1 cellular context compared by ENCODE assay signal in genomic region chr1:109148838-109149555, GRCh38.
TF ChIP-seq lines count a peak whose summit lies in the region.

No MANE protein-coding gene starts in this region.

TF ChIP-seq in K562, 482 proteins besides CTCF, POLR2A, EP300 and RAD21 (continued from another document):
- TF ChIP-seq ZNF398 (CRISPR knock-in tag; IDR thresholded peaks at IDR 0.05), result no peak
- no peak for TF ChIP-seq ZC3H11A (IDR thresholded peaks at IDR 0.05; ENCODE audit: low read depth, low read length)
- TF ChIP-seq ADNP (tag; IDR thresholded peaks at IDR 0.05), result no peak
- TF ChIP-seq HDAC2 (IDR thresholded peaks at IDR 0.05), result peak; percentile 82
- TF ChIP-seq CUX1 (CRISPR knock-in tag; IDR thresholded peaks at IDR 0.05), result peak; percentile 71; the same call in 1 of the 2 replicates
- TF ChIP-seq KDM1A (IDR thresholded peaks at IDR 0.05), result peak; percentile 98
- no peak for TF ChIP-seq ZC3H8 (IDR thresholded peaks at IDR 0.05)
- TF ChIP-seq NFE2 (IDR thresholded peaks at IDR 0.05; ENCODE audit: low read depth), result peak; percentile 39; the same call in 1 of the 2 replicates
- TF ChIP-seq TCFL5 (CRISPR knock-in tag; conservative IDR thresholded peaks at IDR 0.05), result no peak
- no peak for TF ChIP-seq FOXP4 (CRISPR knock-in tag; IDR thresholded peaks at IDR 0.05; ENCODE audit: borderline replicate concordance)
- peak; percentile 70 for TF ChIP-seq DPF2 (IDR thresholded peaks at IDR 0.05)
- TF ChIP-seq CBFA2T2 (conservative IDR thresholded peaks at IDR 0.05), result peak; percentile 85
- peak; percentile 72 for TF ChIP-seq SMARCA4 (IDR thresholded peaks at IDR 0.05)
- no peak for TF ChIP-seq MIER1 (IDR thresholded peaks at IDR 0.05; ENCODE audit: low read depth)
- TF ChIP-seq E2F4 (CRISPR knock-in tag; IDR thresholded peaks at IDR 0.05; ENCODE audit: low read depth), result no peak
- no peak for TF ChIP-seq ZC3H4 (CRISPR knock-in tag; IDR thresholded peaks at IDR 0.05; ENCODE audit: borderline replicate concordance)
- TF ChIP-seq ZNF277 (CRISPR knock-in tag; IDR thresholded peaks at IDR 0.05; ENCODE audit: borderline replicate concordance), result no peak
- no peak for TF ChIP-seq CTBP1 (IDR thresholded peaks at IDR 0.05; ENCODE audit: borderline replicate concordance)
- TF ChIP-seq ZNF395 (CRISPR knock-in tag; IDR thresholded peaks at IDR 0.05), result peak; percentile 77
- peak; percentile 49 for TF ChIP-seq GATA2 (CRISPR knock-in tag; IDR thresholded peaks at IDR 0.05)
- TF ChIP-seq CBFA2T3 (IDR thresholded peaks at IDR 0.05), result peak; percentile 91
- no peak for TF ChIP-seq CHAMP1 (IDR thresholded peaks at IDR 0.05)
- TF ChIP-seq TAL1 (IDR thresholded peaks at IDR 0.05), result peak; percentile 60; the same call in 1 of the 2 replicates
- no peak for TF ChIP-seq ZNF444 (CRISPR knock-in tag; IDR thresholded peaks at IDR 0.05)
- TF ChIP-seq POLR2AphosphoS5 (IDR thresholded peaks at IDR 0.05; ENCODE audit: control insufficient read depth, insufficient read depth, low read depth, low read length), result peak; percentile 51; the same call in 1 of the 2 replicates
